Comparison of ENCODE assay signal across 10 cellular contexts in the genomic region with DNA sequence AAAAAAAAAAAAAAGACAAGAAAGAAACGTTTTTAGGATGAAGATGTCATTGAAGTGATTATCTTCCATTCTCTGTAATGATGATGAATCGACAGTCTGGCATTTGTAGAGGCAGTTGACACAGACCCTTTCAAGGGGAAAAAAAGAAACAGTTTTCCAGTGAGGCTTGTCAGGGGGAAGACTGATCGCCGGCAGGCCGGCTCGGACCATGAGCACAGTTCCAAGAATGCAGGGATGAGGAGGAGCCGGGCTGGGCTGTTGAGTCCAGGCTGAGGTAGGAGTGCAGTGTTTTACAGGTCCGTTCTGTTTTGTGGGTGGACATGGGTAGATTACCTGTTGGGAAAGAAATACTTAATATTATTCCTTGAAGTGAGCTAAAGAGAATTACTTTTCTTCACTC.
DNase-seq lines count a peak whose midpoint lies in the region; ATAC-seq and TF ChIP-seq lines count a peak whose summit lies in the region.
"Had no signal": no experiment of that assay in that cellular context is flagged by ENCODE, and none has a peak within 500 bp of the region (broad histone marks: within the 10 kb centered on the region; RNA-seq: fewer than 3 reads in every experiment).

No MANE protein-coding gene starts in this region.

- H3K4me1 ChIP-seq in tibial nerve = peaks cover 3 to 64% (median 30%) of the 10 kb centered on the region in 4 donors

- TF ChIP-seq EP300 in tibial nerve (IDR thresholded peaks at IDR 0.05) = no peak

- H3K27ac ChIP-seq in tibial nerve = peak overlapping the region; percentile 78 to 96 (median 86)

- peaks cover 9% of the 10 kb centered on the region for H3K36me3 Mint-ChIP-seq in chondrocyte (ENCODE audit: low read depth)

- H3K27me3 Mint-ChIP-seq in chondrocyte (ENCODE audit: low read depth) = no peaks in the 10 kb centered on the region
- H3K27me3 Mint-ChIP-seq: activated naive CD4-positive, alpha-beta T cell treated with anti-CD3 and anti-CD28 coated beads, Interleukin-2, amount 50 U/mL, for 24 hours had no signal

- peak overlapping the region; percentile 66 for H3K4me3 Mint-ChIP-seq in chondrocyte (ENCODE audit: unreplicated experiment)
- H3K4me3 Mint-ChIP-seq: activated naive CD4-positive, alpha-beta T cell treated with anti-CD3 and anti-CD28 coated beads, Interleukin-2, amount 50 U/mL, for 24 hours had no signal

- peak overlapping the region; percentile 98 for H3K27ac Mint-ChIP-seq in chondrocyte (ENCODE audit: unreplicated experiment)
- H3K27ac Mint-ChIP-seq: activated naive CD4-positive, alpha-beta T cell treated with anti-CD3 and anti-CD28 coated beads, Interleukin-2, amount 50 U/mL, for 24 hours had no signal

- 21 to 23% methylated on average over 8 of the region's 8 CpGs for WGBS in tibial nerve, 2 donors

- H3K4me1 Mint-ChIP-seq in chondrocyte (ENCODE audit: low read depth) = peaks cover 86% of the 10 kb centered on the region
- H3K4me1 Mint-ChIP-seq: activated naive CD4-positive, alpha-beta T cell treated with anti-CD3 and anti-CD28 coated beads, Interleukin-2, amount 50 U/mL, for 24 hours had no signal

- no peaks in the 10 kb centered on the region for H3K36me3 ChIP-seq in tibial nerve

- no peak for ATAC-seq in HG03520 (IDR thresholded peaks at IDR 0.05; ENCODE audit: unreplicated experiment)

- TF ChIP-seq POLR2A in tibial nerve (IDR thresholded peaks at IDR 0.05) = no peak

- H3K9me3 Mint-ChIP-seq in chondrocyte (ENCODE audit: low read depth) = no peaks in the 10 kb centered on the region
- H3K9me3 Mint-ChIP-seq: activated naive CD4-positive, alpha-beta T cell treated with anti-CD3 and anti-CD28 coated beads, Interleukin-2, amount 50 U/mL, for 24 hours had no signal

- no peak for TF ChIP-seq CTCF in chondrocyte (IDR thresholded peaks at IDR 0.05)
- TF ChIP-seq CTCF in tibial nerve (IDR thresholded peaks at IDR 0.05) = no peak

- no peak overlapping the region for H3K4me3 ChIP-seq in tibial nerve

- no peaks in the 10 kb centered on the region for H3K9me3 ChIP-seq in tibial nerve

- DNase-seq in M059J (ENCODE audit: low read depth) (peak; percentile 88), chondrocyte (ENCODE audit: low spot score) (no peak), medulla oblongata (ENCODE audit: extremely low spot score) (peak; percentile 54), tibial nerve (ENCODE audit: low spot score in 2 of 2) (no peak), KG1 (lab: John Stamatoyannopoulos, UW) (no peak), cerebellar cortex (ENCODE audit: low spot score) (no peak), NCI-H748 treated with DMSO at 0.1 percent for 48 hours (lab: John Stamatoyannopoulos, UW) (no peak)
- DNase-seq: RPMI8226 had no signal

- no peaks in the 10 kb centered on the region for H3K27me3 ChIP-seq in tibial nerve

Comparison
In these comparisons a context has a peak if more than half of its experiments do, and no peak if none do; other contexts are left out.
1. DNase-seq: peak in M059J (single experiment) and medulla oblongata (single experiment); none in chondrocyte (single experiment), tibial nerve (0 of 2), KG1 (single experiment), cerebellar cortex (single experiment) and NCI-H748 treated with DMSO at 0.1 percent for 48 hours (single experiment).